14 cellular contexts compared by ENCODE assay signal in genomic region chr3:48693826-48694225, GRCh38. TPM values are rescaled to one million over a fixed set of nuclear protein-coding genes. Genes with fewer than 3 reads are reported as not detected.
DNase-seq lines count a peak whose midpoint lies in the region; ATAC-seq, FAIRE-seq and TF ChIP-seq lines count a peak whose summit lies in the region.
"Had no signal": no experiment of that assay in that cellular context is flagged by ENCODE, and none has a peak within 500 bp of the region (broad histone marks: within the 10 kb centered on the region; RNA-seq: fewer than 3 reads in every experiment).

No MANE protein-coding gene starts in this region.

- no peak overlapping the region for H4K91ac ChIP-seq in H1 (replicated peaks; ENCODE audit: insufficient read length, low read length)

- H3K79me1 ChIP-seq in H1 (ENCODE audit: low read depth, low read length) = peaks cover 14% of the 10 kb centered on the region

- no peak overlapping the region for H2BK20ac ChIP-seq in H1 (ENCODE audit: low read length)

- H3K27ac ChIP-seq in SJSA1 (peak overlapping the region; percentile 86; the same call in 1 of the 2 replicates), H1 (ENCODE audit: low read depth, low read length) (peak overlapping the region; percentile 25; the same call in 1 of the 2 replicates), muscle layer of duodenum (ENCODE audit: low read length) (peak overlapping the region; percentile 90), transverse colon (peak overlapping the region; percentile 68 to 91 (median 79))

- TF ChIP-seq POLR2A in H1 (IDR thresholded peaks at IDR 0.05; ENCODE audit: control extremely low read depth in 1 of 2, low read depth in 2 of 2, low read length in 2 of 2) (no peak), transverse colon (IDR thresholded peaks at IDR 0.05) (no peak)

- peaks cover 20 to 34% of the 10 kb centered on the region in 2 experiments for H4K20me1 ChIP-seq in H1 (replicated peaks in 1 of 2; ENCODE audit: control insufficient read depth in 1 of 2, insufficient read depth in 2 of 2, low read length in 2 of 2)

- no peak overlapping the region for H2BK120ac ChIP-seq in H1 (replicated peaks; ENCODE audit: low read depth, low read length)

- TF ChIP-seq RAD21 in H1 (IDR thresholded peaks at IDR 0.05 in 1 of 2, conservative IDR thresholded peaks at IDR 0.05 in 1 of 2; ENCODE audit: low read depth in 2 of 2, low read length in 2 of 2) = no peak

- H3K4me3 Mint-ChIP-seq in natural killer cell = no peak overlapping the region
- H3K4me3 Mint-ChIP-seq: effector memory CD8-positive, alpha-beta T cell; neural crest cell had no signal

- H3K4me1 ChIP-seq in SJSA1 (replicated peaks) = peaks cover 18% of the 10 kb centered on the region
- H3K4me1 ChIP-seq in H1 (replicated peaks in 1 of 4; ENCODE audit: control insufficient read depth in 3 of 4, insufficient read depth in 4 of 4, low read length in 3 of 4) = peaks cover 6 to 7% (median 6%) of the 10 kb centered on the region in 4 experiments
- H3K4me1 ChIP-seq in muscle layer of duodenum (ENCODE audit: control insufficient read depth in 1 of 2, insufficient read depth in 2 of 2, low read length in 2 of 2) = peaks cover 8 to 23% of the 10 kb centered on the region in 2 donors
- H3K4me1 ChIP-seq in transverse colon = peaks cover 3 to 30% (median 12%) of the 10 kb centered on the region in 4 donors

- H3K27ac Mint-ChIP-seq in natural killer cell = no peak overlapping the region

- no peaks in the 10 kb centered on the region for H3K27me3 Mint-ChIP-seq in natural killer cell (ENCODE audit: low read depth in 2 of 2)
- H3K27me3 Mint-ChIP-seq: effector memory CD8-positive, alpha-beta T cell had no signal

- H3K56ac ChIP-seq in H1 (replicated peaks; ENCODE audit: insufficient read length, low read depth, low read length) = no peak overlapping the region

- no peak overlapping the region for H2AK5ac ChIP-seq in H1 (ENCODE audit: low read depth, low read length)

- peaks cover 6% of the 10 kb centered on the region for H3K36me3 Mint-ChIP-seq in natural killer cell

- CTCF ChIA-PET in H1 (lab: Charles Lee; ENCODE audit: partially characterized antibody) = interaction anchor here (1.0 kb wide), 1 partner anchor 10 kb away, joined by 4 read pairs; no protein-coding TSS in a partner anchor

- WGBS in H1 (ENCODE audit: extremely low coverage in 1 of 2, insufficient coverage in 1 of 2, insufficient read length in 1 of 2, insufficient replicate concordance in 2 of 2, low coverage in 1 of 2, low lambda C conversion rate in 2 of 2, missing lambda C conversion rate in 1 of 2), 2 experiments = 86% methylated on average over 8 of the region's 8 CpGs; no CpG with 5 or more reads in 1 of the 2 experiments
- WGBS in transverse colon (ENCODE audit: low coverage in 1 of 2), 2 donors = 93 to 100% methylated on average over 1 to 8 of the region's 8 CpGs

- intact Hi-C loops in transverse colon (cut with DNase I; ENCODE audit: low total_unique reads) = no loop called here
- intact Hi-C loops in natural killer cell (cut with micrococcal nuclease) = loop anchor here (2.0 kb wide), 1 partner anchor 23 kb away; the partner anchor contains the start of gene IP6K2

- no peak overlapping the region for H3K18ac ChIP-seq in H1 (ENCODE audit: extremely low read depth, low read length)

- H4K5ac ChIP-seq in H1 (ENCODE audit: insufficient read length, low read depth, low read length) = no peak overlapping the region

- ATAC-seq in natural killer cell = no peak
- ATAC-seq: effector memory CD8-positive, alpha-beta T cell had no signal

- H3K4me1 Mint-ChIP-seq in natural killer cell = peaks cover 6 to 13% of the 10 kb centered on the region in 2 donors

- H3K14ac ChIP-seq in H1 (ENCODE audit: insufficient read length) = no peak overlapping the region

- H3K9me3 Mint-ChIP-seq in natural killer cell = no peaks in the 10 kb centered on the region
- H3K9me3 Mint-ChIP-seq: effector memory CD8-positive, alpha-beta T cell; neural crest cell had no signal

- no peak overlapping the region for H2BK12ac ChIP-seq in H1 (ENCODE audit: low read depth, low read length)

- no peak overlapping the region for H3K23ac ChIP-seq in H1 (ENCODE audit: insufficient read length)

- H2BK15ac ChIP-seq in H1 (ENCODE audit: low read length) = no peak overlapping the region

- POLR2A ChIA-PET in H1 (lab: Charles Lee; ENCODE audit: partially characterized antibody) = interaction anchor here (13.3 kb wide), 1 partner anchor 18 kb away, joined by 187 read pairs; the partner anchor contains the start of gene IP6K2

- H3K4me3 ChIP-seq in SJSA1 (no peak overlapping the region), H1 (ENCODE audit: extremely low read depth in 1 of 4, insufficient read depth in 2 of 4, low read depth in 3 of 4, low read length in 4 of 4) (no peak overlapping the region), muscle layer of duodenum (ENCODE audit: low read depth in 1 of 2, low read length in 2 of 2) (peak overlapping the region in 1 of 2 donors; percentile 25), transverse colon (peak overlapping the region in 3 of 4 donors; percentile 1 to 40 (median 10))

- no peak overlapping the region for H2BK5ac ChIP-seq in H1 (ENCODE audit: low read depth, low read length)

- H2AFZ ChIP-seq in H1 (ENCODE audit: low read length) = no peak overlapping the region

- H3K79me2 ChIP-seq in H1 (ENCODE audit: control insufficient read depth in 1 of 2, insufficient read depth in 2 of 2, low read length in 2 of 2) = peaks cover 13 to 59% of the 10 kb centered on the region in 2 experiments

- TF ChIP-seq EP300 in H1 (IDR thresholded peaks at IDR 0.05; ENCODE audit: borderline replicate concordance in 1 of 2, low read depth in 2 of 2, low read length in 2 of 2) (no peak), transverse colon (IDR thresholded peaks at IDR 0.05; ENCODE audit: low read depth) (no peak)

- DNase-seq in SJSA1 (ENCODE audit: low read depth in 1 of 2, low spot score in 2 of 2) (no peak), H1 (ENCODE audit: low read depth in 1 of 2, low spot score in 2 of 2) (no peak), transverse colon (no peak), natural killer cell (no peak), HPDE6-E6E7 (ENCODE audit: extremely low spot score) (no peak), NCI-H1092 treated with DMSO at 0.1 percent for 48 hours (lab: John Stamatoyannopoulos, UW) (no peak)
- DNase-seq: activated CD4-positive, alpha-beta T cell treated with anti-CD3 and anti-CD28 coated beads for 4 hours; activated gamma-delta T cell treated with Interleukin-2 at 50 U/mL for 16 hours; effector memory CD8-positive, alpha-beta T cell; NCI-H446 treated with DMSO at 0.1 percent for 48 hours; stimulated activated CD4-positive, alpha-beta T cell treated with anti-CD3 and anti-CD28 coated beads, Interleukin-4, amount 100 ng/mL, for 1 hour had no signal

- in situ Hi-C loops in transverse colon (cut with MboI; ENCODE audit: low pct_ligation_motif_present in 1 of 4, low pct_unique_long_range_greater_than_20kb in 1 of 4, low sequenced_read_pairs in 3 of 4) = no loop called here

- no peak overlapping the region for H3K9ac ChIP-seq in H1 (replicated peaks in 1 of 4; ENCODE audit: extremely low read depth in 1 of 4, low read depth in 3 of 4, low read length in 3 of 4)

- no peaks in the 10 kb centered on the region for H3K23me2 ChIP-seq in H1 (ENCODE audit: low read depth, low read length)

- FAIRE-seq in H1 (lab: Jason Lieb, UNC) = no peak
- FAIRE-seq: urothelium cell line had no signal

- H3K27me3 ChIP-seq in SJSA1 (replicated peaks) (no peaks in the 10 kb centered on the region), H1 (replicated peaks in 1 of 4; ENCODE audit: control insufficient read depth in 3 of 4, extremely low read depth in 1 of 4, insufficient read depth in 3 of 4, low read length in 3 of 4) (no peaks in the 10 kb centered on the region), muscle layer of duodenum (ENCODE audit: low read depth, low read length) (no peaks in the 10 kb centered on the region), transverse colon (no peaks in the 10 kb centered on the region)

- H3K4ac ChIP-seq in H1 (replicated peaks; ENCODE audit: insufficient read length, low read depth, low read length) = no peak overlapping the region

- H3K4me2 ChIP-seq in H1 (ENCODE audit: insufficient read depth in 1 of 2, low read depth in 2 of 2, low read length in 2 of 2) = no peak overlapping the region

- H4K8ac ChIP-seq in H1 (ENCODE audit: extremely low read depth, insufficient read depth, low read length) = no peak overlapping the region

- TF ChIP-seq CTCF in H1 (IDR thresholded peaks at IDR 0.05; ENCODE audit: control extremely low read depth in 1 of 3, insufficient read depth in 1 of 3, low read depth in 1 of 3, low read length in 3 of 3) (no peak), transverse colon (IDR thresholded peaks at IDR 0.05) (no peak), natural killer cell (IDR thresholded peaks at IDR 0.05) (no peak)

- H3K36me3 ChIP-seq in SJSA1 = peaks cover 80% of the 10 kb centered on the region
- H3K36me3 ChIP-seq in H1 (ENCODE audit: control insufficient read depth in 2 of 4, insufficient read depth in 4 of 4, low read length in 3 of 4) = peaks cover 36 to 74% (median 55%) of the 10 kb centered on the region in 4 experiments
- H3K36me3 ChIP-seq in muscle layer of duodenum (ENCODE audit: control insufficient read depth in 1 of 2, insufficient read depth in 2 of 2, low read length in 2 of 2) = peaks cover 41 to 50% of the 10 kb centered on the region in 2 donors
- peaks cover 0 to 62% (median 29%) of the 10 kb centered on the region in 4 donors for H3K36me3 ChIP-seq in transverse colon

- no peaks in the 10 kb centered on the region for H3K9me3 ChIP-seq in SJSA1 (replicated peaks)
- H3K9me3 ChIP-seq in H1 (ENCODE audit: insufficient read depth in 2 of 2, low read depth in 1 of 2, low read length in 1 of 2) = no peaks in the 10 kb centered on the region
- H3K9me3 ChIP-seq in muscle layer of duodenum (ENCODE audit: control insufficient read depth in 1 of 2, low read length in 2 of 2) = no peaks in the 10 kb centered on the region
- no peaks in the 10 kb centered on the region for H3K9me3 ChIP-seq in transverse colon

RNA-seq across cellular contexts. Expression of gene NCKIPSD, which starts 8.1 kb away (rescaled TPM):
- total RNA-seq in SJSA1 (2014; rRNA removed; shearing (Covaris generic)) = 8.7 and 10.2 TPM in 2 replicates
- 31.7 and 34.7 TPM in 2 replicates for total RNA-seq in H1 (2021; fragmentation: NEBNext Ultra II Directional; extraction: Animal tissue kit (Norgen Biotek cat#: 25700))
- polyA plus RNA-seq in H1 (2011; rRNA removed) = 91.8 and 114 TPM in 2 replicates
- polyA plus RNA-seq in H1 (2011; cell fraction: cytosol; rRNA removed) = 64.6 TPM
- polyA plus RNA-seq in H1 (2011; cell fraction: nucleus; rRNA removed) = 127 TPM
- 20.3 to 43.2 TPM (median 36.1 TPM) in 4 replicates for polyA plus RNA-seq in H1 (2012, experiment 1 of 2)
- polyA plus RNA-seq in H1 (2012, experiment 2 of 2) = 31.2 TPM
- 19.0 TPM for polyA plus RNA-seq in H1 (2013, experiment 1 of 2)
- polyA plus RNA-seq in H1 (2013, experiment 2 of 2) = 19.0 TPM
- polyA minus RNA-seq in H1 (2011; rRNA and poly(A)+ RNA removed) = 47.8 and 85.2 TPM in 2 replicates
- polyA minus RNA-seq in H1 (2011; cell fraction: cytosol; rRNA and poly(A)+ RNA removed) = 45.2 TPM
- 48.5 TPM for polyA minus RNA-seq in H1 (2011; cell fraction: nucleus; rRNA and poly(A)+ RNA removed)
- total RNA-seq in transverse colon = 10 to 100 TPM; 42.3 to 74.6 (median 49.2) TPM
- 10 to 100 TPM; 12.2 to 14.1 (median 12.8) TPM for total RNA-seq in natural killer cell

RNA-seq across cellular contexts. Expression of gene IP6K2, which starts 23.2 kb away (rescaled TPM):
- 52.3 and 61.7 TPM in 2 replicates for total RNA-seq in SJSA1 (2014; rRNA removed; shearing (Covaris generic))
- 89.4 and 95.8 TPM in 2 replicates for total RNA-seq in H1 (2021; fragmentation: NEBNext Ultra II Directional; extraction: Animal tissue kit (Norgen Biotek cat#: 25700))
- polyA plus RNA-seq in H1 (2011; rRNA removed) = 144 and 166 TPM in 2 replicates
- polyA plus RNA-seq in H1 (2011; cell fraction: cytosol; rRNA removed) = 147 TPM
- polyA plus RNA-seq in H1 (2011; cell fraction: nucleus; rRNA removed) = 343 TPM
- 107 to 124 TPM (median 113 TPM) in 4 replicates for polyA plus RNA-seq in H1 (2012, experiment 1 of 2)
- polyA plus RNA-seq in H1 (2012, experiment 2 of 2) = 81.5 TPM
- 118 TPM for polyA plus RNA-seq in H1 (2013, experiment 1 of 2)
- polyA plus RNA-seq in H1 (2013, experiment 2 of 2) = 106 TPM
- 89.4 and 110 TPM in 2 replicates for polyA minus RNA-seq in H1 (2011; rRNA and poly(A)+ RNA removed)
- polyA minus RNA-seq in H1 (2011; cell fraction: cytosol; rRNA and poly(A)+ RNA removed) = 53.8 TPM
- polyA minus RNA-seq in H1 (2011; cell fraction: nucleus; rRNA and poly(A)+ RNA removed) = 90.6 TPM
- 100 to 1,000 TPM; 169 to 255 (median 225) TPM for total RNA-seq in transverse colon
- 100 to 1,000 TPM; 140 to 151 (median 148) TPM for total RNA-seq in natural killer cell

RNA-seq across cellular contexts. Expression of gene CELSR3, which starts 31.1 kb away (rescaled TPM):
- total RNA-seq in SJSA1 (2014; rRNA removed; shearing (Covaris generic)) = under 0.01 and 0.26 TPM in 2 replicates
- 26.7 and 29.5 TPM in 2 replicates for total RNA-seq in H1 (2021; fragmentation: NEBNext Ultra II Directional; extraction: Animal tissue kit (Norgen Biotek cat#: 25700))
- polyA plus RNA-seq in H1 (2011; rRNA removed) = 11.6 and 17.5 TPM in 2 replicates
- polyA plus RNA-seq in H1 (2011; cell fraction: cytosol; rRNA removed) = 11.5 TPM
- polyA plus RNA-seq in H1 (2011; cell fraction: nucleus; rRNA removed) = 57.7 TPM
- 16.1 to 23.3 TPM (median 21.1 TPM) in 4 replicates for polyA plus RNA-seq in H1 (2012, experiment 1 of 2)
- 19.3 TPM for polyA plus RNA-seq in H1 (2012, experiment 2 of 2)
- polyA plus RNA-seq in H1 (2013, experiment 1 of 2) = 17.3 TPM
- 14.2 TPM for polyA plus RNA-seq in H1 (2013, experiment 2 of 2)
- 26.2 and 26.5 TPM in 2 replicates for polyA minus RNA-seq in H1 (2011; rRNA and poly(A)+ RNA removed)
- polyA minus RNA-seq in H1 (2011; cell fraction: cytosol; rRNA and poly(A)+ RNA removed) = 20.9 TPM
- 30.1 TPM for polyA minus RNA-seq in H1 (2011; cell fraction: nucleus; rRNA and poly(A)+ RNA removed)
- total RNA-seq in transverse colon = 10 to 100 TPM in 1 of 4 donors, 1 to 10 TPM in 3; 1.2 to 15.0 (median 3.9) TPM
- 1 to 10 TPM; 2.0 to 3.4 (median 2.6) TPM for total RNA-seq in natural killer cell

RNA-seq across cellular contexts. Expression of gene SLC26A6, which starts 58.6 kb away (rescaled TPM):
- total RNA-seq in SJSA1 (2014; rRNA removed; shearing (Covaris generic)) = 10.6 and 16.4 TPM in 2 replicates
- total RNA-seq in H1 (2021; fragmentation: NEBNext Ultra II Directional; extraction: Animal tissue kit (Norgen Biotek cat#: 25700)) = 50.4 and 51.2 TPM in 2 replicates
- 58.0 and 97.1 TPM in 2 replicates for polyA plus RNA-seq in H1 (2011; rRNA removed)
- polyA plus RNA-seq in H1 (2011; cell fraction: cytosol; rRNA removed) = 56.2 TPM
- polyA plus RNA-seq in H1 (2011; cell fraction: nucleus; rRNA removed) = 414 TPM
- polyA plus RNA-seq in H1 (2012, experiment 1 of 2) = 41.3 to 61.6 TPM (median 60.3 TPM) in 4 replicates
- 50.8 TPM for polyA plus RNA-seq in H1 (2012, experiment 2 of 2)
- 59.4 TPM for polyA plus RNA-seq in H1 (2013, experiment 1 of 2)
- 53.8 TPM for polyA plus RNA-seq in H1 (2013, experiment 2 of 2)
- polyA minus RNA-seq in H1 (2011; rRNA and poly(A)+ RNA removed) = 49.8 and 64.4 TPM in 2 replicates
- polyA minus RNA-seq in H1 (2011; cell fraction: cytosol; rRNA and poly(A)+ RNA removed) = 34.9 TPM
- polyA minus RNA-seq in H1 (2011; cell fraction: nucleus; rRNA and poly(A)+ RNA removed) = 74.3 TPM
- total RNA-seq in transverse colon (100 to 1,000 TPM; 134 to 282 (median 193) TPM), natural killer cell (10 to 100 TPM; 25.8 to 37.6 (median 32.3) TPM)

Comparison
In these comparisons a context has a peak if more than half of its experiments do, and no peak if none do; other contexts are left out.
1. H3K27ac ChIP-seq: peak in every context shown above with its lines; median percentile 90 in muscle layer of duodenum; 86 in SJSA1; 79 in transverse colon; 25 in H1.
2. H3K4me3 ChIP-seq: peak in transverse colon (3 of 4); none in SJSA1 (single experiment) and H1 (0 of 4).